Comparison of ENCODE assay signal across 18 cellular contexts in the genomic region with DNA sequence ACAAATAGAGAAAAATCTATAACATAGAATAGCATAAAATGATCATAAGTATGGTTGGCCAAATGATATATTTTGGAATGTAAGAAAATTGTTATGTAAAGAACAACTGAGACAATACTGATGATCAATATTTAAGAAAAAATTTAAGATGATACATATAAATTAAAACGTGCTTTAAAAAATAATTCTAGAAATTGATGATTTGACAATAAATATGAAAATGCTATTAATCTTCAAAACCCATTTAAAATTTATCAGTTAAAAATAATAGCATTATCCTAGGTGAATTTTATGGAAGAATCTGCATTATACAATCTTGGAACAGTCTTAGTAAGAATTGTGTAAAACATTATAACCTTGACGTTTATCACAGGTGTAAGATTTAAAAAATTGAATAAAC.
DNase-seq lines count a peak whose midpoint lies in the region; ATAC-seq, FAIRE-seq and TF ChIP-seq lines count a peak whose summit lies in the region.
"Had no signal": no experiment of that assay in that cellular context is flagged by ENCODE, and none has a peak within 500 bp of the region (broad histone marks: within the 10 kb centered on the region; RNA-seq: fewer than 3 reads in every experiment).

No MANE protein-coding gene starts in this region.

- H2BK15ac ChIP-seq in IMR-90 (ENCODE audit: low read depth, low read length), result no peak overlapping the region

- no peak overlapping the region for H3K18ac ChIP-seq in IMR-90 (ENCODE audit: low read depth, low read length)

- H2AK9ac ChIP-seq in IMR-90 (replicated peaks; ENCODE audit: low read depth, low read length, poor library complexity), result no peak overlapping the region

- no peak overlapping the region for H4K5ac ChIP-seq in IMR-90 (ENCODE audit: low read depth, low read length)

- DNase-seq in A549 (ENCODE audit: low read depth in 1 of 2, low spot score in 1 of 2) (no peak), IMR-90 (no peak), frontal cortex (ENCODE audit: low spot score in 2 of 2) (no peak), tibial artery (no peak), NOMO-1 (lab: John Stamatoyannopoulos, UW; ENCODE audit: unreplicated experiment in 2 of 2) (no peak), NCI-H1417 treated with DMSO at 0.1 percent for 48 hours (lab: John Stamatoyannopoulos, UW) (no peak)
- DNase-seq: ACHN; AML-193; BE2C; CD4-positive, alpha-beta T cell; CD8-positive, alpha-beta memory T cell; DMS53; DMS79 treated with DMSO at 0.1 percent for 48 hours; GM23248; H7; HCEC 1CT had no signal

- TF ChIP-seq RAD21 in A549 (conservative IDR thresholded peaks at IDR 0.05 in 1 of 2, IDR thresholded peaks at IDR 0.05 in 1 of 2) (no peak), IMR-90 (IDR thresholded peaks at IDR 0.05; ENCODE audit: low read length) (no peak)

- H3K4me2 ChIP-seq in A549, result no peak overlapping the region
- no peak overlapping the region for H3K4me2 ChIP-seq in IMR-90 (ENCODE audit: low read depth, low read length)
- H3K4me2 ChIP-seq: BLaER1 treated with 17β-estradiol and CSF1 and Interleukin-3, amounts not matched to agents 10 nM and 100 nM had no signal

- no peaks in the 10 kb centered on the region for H3K4me1 ChIP-seq in A549
- H3K4me1 ChIP-seq in IMR-90 (ENCODE audit: control insufficient read depth, insufficient read depth, low read length), result no peaks in the 10 kb centered on the region
- no peaks in the 10 kb centered on the region for H3K4me1 ChIP-seq in tibial artery
- H3K4me1 ChIP-seq: BE2C; BLaER1 treated with 17β-estradiol and CSF1 and Interleukin-3, amounts not matched to agents 10 nM and 100 nM had no signal

- FAIRE-seq in A549 (lab: Jason Lieb, UNC), result no peak
- peak; percentile 47 for FAIRE-seq in frontal cortex (lab: Jason Lieb, UNC)
- FAIRE-seq: GM12892 had no signal

- no peak overlapping the region for H3K23ac ChIP-seq in IMR-90 (ENCODE audit: low read depth, low read length)

- H3K56ac ChIP-seq in IMR-90 (ENCODE audit: extremely low read depth, insufficient read depth, low read length), result no peak overlapping the region

- ATAC-seq in A549 (no peak), IMR-90 (ENCODE audit: low read depth) (no peak)

- H3K27me3 ChIP-seq in IMR-90 (ENCODE audit: control insufficient read depth, insufficient read depth, low read length) (no peaks in the 10 kb centered on the region), tibial artery (no peaks in the 10 kb centered on the region)
- H3K27me3 ChIP-seq: BE2C; BLaER1 treated with 17β-estradiol and CSF1 and Interleukin-3, amounts not matched to agents 10 nM and 100 nM had no signal

- dilution Hi-C loops in IMR-90 (cut with HindIII; ENCODE audit: low sequenced_read_pairs, unreplicated experiment), result no loop called here

- intact Hi-C loops in IMR-90 (cut with micrococcal nuclease) (no loop called here), tibial artery (cut with DNase I; ENCODE audit: low total_unique reads) (no loop called here)

- H2AK5ac ChIP-seq in IMR-90 (ENCODE audit: low read depth, low read length), result no peak overlapping the region

- 1% methylated on average over 2 of the region's 2 CpGs for WGBS in A549 (ENCODE audit: missing lambda C conversion rate)
- WGBS in IMR-90 (ENCODE audit: extremely low coverage in 2 of 2, insufficient read length in 1 of 2), 2 experiments, result no CpG with 5 or more reads among the region's 2 CpGs

- no peaks in the 10 kb centered on the region for H4K20me1 ChIP-seq in IMR-90 (ENCODE audit: insufficient read depth, low read length)
- H4K20me1 ChIP-seq: BLaER1 treated with 17β-estradiol and CSF1 and Interleukin-3, amounts not matched to agents 10 nM and 100 nM had no signal

- TF ChIP-seq POLR2A in A549 (IDR thresholded peaks at IDR 0.05; ENCODE audit: low read length) (no peak), IMR-90 (IDR thresholded peaks at IDR 0.05; ENCODE audit: low read depth, low read length) (no peak)

- H2AFZ ChIP-seq in IMR-90 (replicated peaks; ENCODE audit: low read length, poor library complexity), result no peak overlapping the region
- H2AFZ ChIP-seq: GM23248 had no signal

- H3K4me3 ChIP-seq in A549 (no peak overlapping the region), IMR-90 (ENCODE audit: insufficient read depth, low read depth, low read length) (no peak overlapping the region), tibial artery (no peak overlapping the region)
- H3K4me3 ChIP-seq: BLaER1 treated with 17β-estradiol and CSF1 and Interleukin-3, amounts not matched to agents 10 nM and 100 nM; GM23248 had no signal

- POLR2A ChIA-PET in A549 (lab: Yijun Ruan, JAX), result no interaction called here
- POLR2A ChIA-PET in IMR-90 (lab: Charles Lee; ENCODE audit: unreplicated experiment), result no interaction called here

- no peak overlapping the region for H3K27ac ChIP-seq in A549
- no peak overlapping the region for H3K27ac ChIP-seq in IMR-90 (ENCODE audit: insufficient read depth, low read length)
- no peak overlapping the region for H3K27ac ChIP-seq in tibial artery
- H3K27ac ChIP-seq: BLaER1 treated with 17β-estradiol and CSF1 and Interleukin-3, amounts not matched to agents 10 nM and 100 nM; GM23248 had no signal

- H3K4ac ChIP-seq in IMR-90 (ENCODE audit: low read depth, low read length), result no peak overlapping the region

- no peaks in the 10 kb centered on the region for H3K9me1 ChIP-seq in IMR-90 (ENCODE audit: insufficient read depth, low read length)

- in situ Hi-C loops in IMR-90 (cut with MboI; ENCODE audit: low sequenced_read_pairs), result no loop called here

- no peak overlapping the region for H2BK120ac ChIP-seq in IMR-90 (ENCODE audit: low read depth, low read length)

- TF ChIP-seq CTCF in A549 (IDR thresholded peaks at IDR 0.05) (no peak), IMR-90 (conservative IDR thresholded peaks at IDR 0.05; ENCODE audit: low read depth, low read length) (no peak), tibial artery (IDR thresholded peaks at IDR 0.05) (no peak)

- H3K9ac ChIP-seq in IMR-90 (ENCODE audit: low read depth, low read length), result no peak overlapping the region
- H3K9ac ChIP-seq: BLaER1 treated with 17β-estradiol and CSF1 and Interleukin-3, amounts not matched to agents 10 nM and 100 nM; GM23248 had no signal

- no peak overlapping the region for H3K14ac ChIP-seq in IMR-90 (replicated peaks; ENCODE audit: low read depth, low read length)

- no peak overlapping the region for H2BK5ac ChIP-seq in IMR-90 (ENCODE audit: low read depth, low read length, poor library complexity, severe bottlenecking)

- no peaks in the 10 kb centered on the region for H3K9me3 ChIP-seq in A549
- H3K9me3 ChIP-seq in IMR-90 (ENCODE audit: control insufficient read depth, insufficient read depth, low read length), result no peaks in the 10 kb centered on the region; the same call in 1 of the 2 replicates
- H3K9me3 ChIP-seq in tibial artery, result no peaks in the 10 kb centered on the region
- H3K9me3 ChIP-seq: BE2C; BLaER1 treated with 17β-estradiol and CSF1 and Interleukin-3, amounts not matched to agents 10 nM and 100 nM had no signal

- TF ChIP-seq EP300 in A549 (IDR thresholded peaks at IDR 0.05), result no peak

- BruUV-seq in IMR-90 (replicated peaks; lab: Mats Ljungman, UMichigan), result no TSS peak

- H4K91ac ChIP-seq in IMR-90 (ENCODE audit: insufficient read depth, low read depth, low read length), result no peak overlapping the region

- H4K8ac ChIP-seq in IMR-90 (ENCODE audit: low read depth in 2 of 2, low read length in 2 of 2), result no peak overlapping the region

- no peak overlapping the region for H2BK20ac ChIP-seq in IMR-90 (ENCODE audit: low read depth, low read length)

- CTCF ChIA-PET in A549 (lab: Yijun Ruan, JAX), result no interaction called here
- CTCF ChIA-PET in IMR-90 (lab: Yijun Ruan, JAX), result no interaction called here

- H3K36me3 ChIP-seq in IMR-90 (ENCODE audit: control insufficient read depth, insufficient read depth, low read length) (no peaks in the 10 kb centered on the region), tibial artery (no peaks in the 10 kb centered on the region)
- H3K36me3 ChIP-seq: BE2C; BLaER1 treated with 17β-estradiol and CSF1 and Interleukin-3, amounts not matched to agents 10 nM and 100 nM had no signal

- H3K79me1 ChIP-seq in IMR-90 (ENCODE audit: low read depth in 1 of 2, low read length in 2 of 2), result no peaks in the 10 kb centered on the region

TF ChIP-seq in A549, 52 proteins besides CTCF, POLR2A, EP300 and RAD21:
- TF ChIP-seq MAFK (IDR thresholded peaks at IDR 0.05; ENCODE audit: partially characterized antibody) (peak; percentile 66), TFCP2L1 (CRISPR knock-in tag; IDR thresholded peaks at IDR 0.05) (no peak)

TF ChIP-seq in IMR-90, 13 proteins besides CTCF, POLR2A, EP300 and RAD21:
- TF ChIP-seq NFE2L2 (IDR thresholded peaks at IDR 0.05; ENCODE audit: low read depth, low read length) (no peak), MAFK (IDR thresholded peaks at IDR 0.05; ENCODE audit: low read depth, low read length) (peak; percentile 56)
TF ChIP-seq in IMR-90: peak in this region for 1.
